ENCODE assay signal across 15 cellular contexts in genomic region chr3:79015854-79016253, GRCh38.
DNase-seq lines count a peak whose midpoint lies in the region; ATAC-seq and TF ChIP-seq lines count a peak whose summit lies in the region.
"Had no signal": no experiment of that assay in that cellular context is flagged by ENCODE, and none has a peak within 500 bp of the region (broad histone marks: within the 10 kb centered on the region; RNA-seq: fewer than 3 reads in every experiment).

No MANE protein-coding gene starts in this region.

- TF ChIP-seq CTCF in left ventricle myocardium inferior (IDR thresholded peaks at IDR 0.05; ENCODE audit: borderline replicate concordance) (no peak), foreskin keratinocyte (conservative IDR thresholded peaks at IDR 0.05) (no peak)

- no peaks in the 10 kb centered on the region for H3K36me3 ChIP-seq in left ventricle myocardium inferior
- H3K36me3 ChIP-seq: neutrophil had no signal

- DNase-seq in left ventricle myocardium inferior = no peak
- DNase-seq in Right ventricle myocardium superior = no peak
- DNase-seq in NCI-H69 (lab: John Stamatoyannopoulos, UW) = peak; percentile 9
- peak in 1 of 2 donors; percentile 6 for DNase-seq in foreskin keratinocyte
- peak; percentile 70 for DNase-seq in superior temporal gyrus (ENCODE audit: extremely low spot score)
- DNase-seq in HUDEP-2 (lab: John Stamatoyannopoulos, UW; ENCODE audit: unreplicated experiment in 76 of 76) = no peak
- no peak for DNase-seq in germinal center (ENCODE audit: low spot score)
- DNase-seq: activated CD4-positive, alpha-beta T cell treated with anti-CD3 and anti-CD28 coated beads for 1 hour; activated effector memory CD4-positive, alpha-beta T cell treated with Interleukin-2 at 50 U/mL for 16 hours; NCI-H1048; NCI-H524 treated with DMSO at 0.1 percent for 48 hours; stimulated activated CD4-positive, alpha-beta T cell treated with anti-CD3 and anti-CD28 coated beads, Interleukin-15, amount 100 ng/mL, for 24 hours had no signal

- intact Hi-C loops in left ventricle myocardium inferior (cut with micrococcal nuclease) (no loop called here), Right ventricle myocardium superior (cut with DNase I) (no loop called here)

- no peak for ATAC-seq in Right ventricle myocardium superior (ENCODE audit: poor library complexity)
- no peak for ATAC-seq in foreskin keratinocyte
- ATAC-seq in GM21390 (IDR thresholded peaks at IDR 0.05; ENCODE audit: unreplicated experiment) = no peak

- H3K4me1 ChIP-seq in left ventricle myocardium inferior (peaks cover 38% of the 10 kb centered on the region), foreskin keratinocyte (peaks cover 16% of the 10 kb centered on the region)

- H3K9me3 ChIP-seq in left ventricle myocardium inferior (replicated peaks) = no peaks in the 10 kb centered on the region
- H3K9me3 ChIP-seq: neutrophil had no signal

- H3K27me3 ChIP-seq in left ventricle myocardium inferior (ENCODE audit: low read depth) (peaks cover 41% of the 10 kb centered on the region), foreskin keratinocyte (no peaks in the 10 kb centered on the region)

- peak overlapping the region; percentile 87 for H3K4me3 ChIP-seq in left ventricle myocardium inferior

- H3K27ac ChIP-seq in left ventricle myocardium inferior (replicated peaks) (no peak overlapping the region), foreskin keratinocyte (peak overlapping the region; percentile 95)
- H3K27ac ChIP-seq: HL-60, neutrophil had no signal

Comparison
In these comparisons a context has a peak if more than half of its experiments do, and no peak if none do; other contexts are left out.
1. DNase-seq: peak in NCI-H69 (single experiment) and superior temporal gyrus (single experiment); none in left ventricle myocardium inferior (single experiment), Right ventricle myocardium superior (single experiment), HUDEP-2 (0 of 76) and germinal center (single experiment).